8 cellular contexts compared by ENCODE assay signal in the genomic region with DNA sequence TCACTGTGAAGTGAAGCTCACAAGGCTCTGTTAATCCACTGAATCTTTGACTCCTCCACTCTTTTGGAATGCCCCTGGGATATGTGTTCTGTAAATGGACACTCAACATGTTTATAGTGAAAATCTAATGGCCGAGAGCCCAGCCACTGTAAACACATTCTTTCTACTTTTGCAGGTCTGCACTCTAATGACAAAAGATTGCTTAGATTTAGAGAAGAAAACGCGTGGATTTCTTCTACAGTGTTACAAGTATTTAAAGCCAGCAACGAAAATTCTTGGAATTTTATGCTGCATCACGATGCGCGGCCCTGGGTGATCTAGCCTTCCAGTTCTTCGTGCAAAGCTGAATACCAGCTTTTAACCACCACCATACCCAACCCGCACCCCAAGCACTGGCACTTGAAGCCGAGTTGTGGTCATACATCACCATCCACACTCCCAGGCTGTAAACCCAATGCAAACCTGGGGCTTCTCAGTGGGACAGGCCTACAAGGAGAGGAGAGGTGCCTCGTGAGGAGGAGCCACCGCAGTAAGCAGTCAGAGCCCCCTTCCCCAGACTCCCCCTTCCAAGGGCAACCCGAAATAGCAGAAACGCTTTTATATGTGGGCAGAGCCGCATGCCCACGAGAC. TPM values are rescaled to one million over a fixed set of nuclear protein-coding genes. Genes with fewer than 3 reads are reported as not detected.
DNase-seq lines count a peak whose midpoint lies in the region; ATAC-seq and TF ChIP-seq lines count a peak whose summit lies in the region.

No MANE protein-coding gene starts in this region.

- no peak for TF ChIP-seq POLR2A in suprapubic skin (IDR thresholded peaks at IDR 0.05)

- H3K9ac ChIP-seq in iPS-20b (ENCODE audit: low read depth, low read length), result peak overlapping the region; percentile 93

- H3K4me3 Mint-ChIP-seq in T-helper 1 cell treated with Interleukin-12 subunit alpha and Interleukin-12 subunit beta and Interleukin-4 antibody, amounts not matched to agents 30 μg/mL and 1 μg/mL, for 36 hours, result peak overlapping the region; percentile 65
- peak overlapping the region; percentile 66 for H3K4me3 Mint-ChIP-seq in activated T-helper 2 cell treated with anti-CD3 and anti-CD28 coated beads, Interferon-gamma antibody, Interleukin-2, Interleukin-4, amounts not matched to agents 10 μg/mL and 5 μg/mL and 100 μg/mL, durations not matched to agents 14 hours and 24 hours and 36 hours (ENCODE audit: low read depth)

- 42% methylated on average over 16 of the region's 16 CpGs for WGBS in suprapubic skin

- H3K4me1 Mint-ChIP-seq in T-helper 1 cell treated with Interleukin-12 subunit alpha and Interleukin-12 subunit beta and Interleukin-4 antibody, amounts not matched to agents 30 μg/mL and 1 μg/mL, for 36 hours (ENCODE audit: low read depth), result peaks cover 7% of the 10 kb centered on the region
- peaks cover 7% of the 10 kb centered on the region for H3K4me1 Mint-ChIP-seq in activated T-helper 2 cell treated with anti-CD3 and anti-CD28 coated beads, Interferon-gamma antibody, Interleukin-2, Interleukin-4, amounts not matched to agents 10 μg/mL and 5 μg/mL and 100 μg/mL, durations not matched to agents 14 hours and 24 hours and 36 hours (ENCODE audit: low read depth)

- no peak for TF ChIP-seq CTCF in suprapubic skin (IDR thresholded peaks at IDR 0.05)

- H3K4me1 ChIP-seq in iPS-20b (ENCODE audit: insufficient read depth, low read length) (peaks cover 7% of the 10 kb centered on the region; the same call in 1 of the 2 replicates), suprapubic skin (peaks cover 27% of the 10 kb centered on the region)

- H3K36me3 Mint-ChIP-seq in T-helper 1 cell treated with Interleukin-12 subunit alpha and Interleukin-12 subunit beta and Interleukin-4 antibody, amounts not matched to agents 30 μg/mL and 1 μg/mL, for 36 hours (ENCODE audit: low read depth), result peaks cover under 1% of the 10 kb centered on the region
- H3K36me3 Mint-ChIP-seq in activated T-helper 2 cell treated with anti-CD3 and anti-CD28 coated beads, Interferon-gamma antibody, Interleukin-2, Interleukin-4, amounts not matched to agents 10 μg/mL and 5 μg/mL and 100 μg/mL, durations not matched to agents 14 hours and 24 hours and 36 hours (ENCODE audit: low read depth), result peaks cover 4% of the 10 kb centered on the region

- H3K27me3 ChIP-seq in iPS-20b (ENCODE audit: insufficient read depth, low read length), result peaks cover 42% of the 10 kb centered on the region
- H3K27me3 ChIP-seq in suprapubic skin, result no peaks in the 10 kb centered on the region

- no peak for DNase-seq in T-helper 1 cell
- DNase-seq in activated T-helper 2 cell treated with anti-CD3 and anti-CD28 coated beads, Interferon-gamma antibody, Interleukin-2, Interleukin-4, amounts not matched to agents 10 μg/mL and 5 μg/mL and 100 μg/mL, durations not matched to agents 14 hours and 24 hours and 36 hours (ENCODE audit: low spot score), result no peak
- peak in 1 of 2 donors; percentile 76 for DNase-seq in suprapubic skin (ENCODE audit: low spot score in 2 of 2)
- no peak for DNase-seq in AML-193 (lab: John Stamatoyannopoulos, UW)
- DNase-seq in NCI-H446 treated with DMSO at 0.1 percent for 48 hours (lab: John Stamatoyannopoulos, UW), result no peak

- no peaks in the 10 kb centered on the region for H3K36me3 ChIP-seq in iPS-20b (ENCODE audit: insufficient read depth, low read depth, low read length)
- no peaks in the 10 kb centered on the region for H3K36me3 ChIP-seq in suprapubic skin

- H3K27me3 Mint-ChIP-seq in T-helper 1 cell treated with Interleukin-12 subunit alpha and Interleukin-12 subunit beta and Interleukin-4 antibody, amounts not matched to agents 30 μg/mL and 1 μg/mL, for 36 hours (ENCODE audit: low read depth), result peaks cover 50% of the 10 kb centered on the region
- peaks cover 45% of the 10 kb centered on the region for H3K27me3 Mint-ChIP-seq in activated T-helper 2 cell treated with anti-CD3 and anti-CD28 coated beads, Interferon-gamma antibody, Interleukin-2, Interleukin-4, amounts not matched to agents 10 μg/mL and 5 μg/mL and 100 μg/mL, durations not matched to agents 14 hours and 24 hours and 36 hours (ENCODE audit: low read depth)

- H3K9me3 Mint-ChIP-seq in T-helper 1 cell treated with Interleukin-12 subunit alpha and Interleukin-12 subunit beta and Interleukin-4 antibody, amounts not matched to agents 30 μg/mL and 1 μg/mL, for 36 hours, result no peaks in the 10 kb centered on the region
- H3K9me3 Mint-ChIP-seq in activated T-helper 2 cell treated with anti-CD3 and anti-CD28 coated beads, Interferon-gamma antibody, Interleukin-2, Interleukin-4, amounts not matched to agents 10 μg/mL and 5 μg/mL and 100 μg/mL, durations not matched to agents 14 hours and 24 hours and 36 hours, result no peaks in the 10 kb centered on the region

- TF ChIP-seq EP300 in suprapubic skin (IDR thresholded peaks at IDR 0.05), result no peak

- H3K4me3 ChIP-seq in iPS-20b (ENCODE audit: low read length) (peak overlapping the region; percentile 93), suprapubic skin (peak overlapping the region; percentile 89)

- H3K9me3 ChIP-seq in iPS-20b (ENCODE audit: insufficient read depth, low read depth, low read length) (no peaks in the 10 kb centered on the region), suprapubic skin (no peaks in the 10 kb centered on the region)

- no peak for ATAC-seq in GM18520 (IDR thresholded peaks at IDR 0.05; ENCODE audit: unreplicated experiment)

- intact Hi-C loops in activated T-helper 2 cell treated with anti-CD3 and anti-CD28 coated beads, Interferon-gamma antibody, Interleukin-2, Interleukin-4, amounts not matched to agents 10 μg/mL and 5 μg/mL and 100 μg/mL, durations not matched to agents 14 hours and 24 hours and 36 hours (cut with micrococcal nuclease), result loop anchor here (5.0 kb wide), 4 partner anchors 180 to 515 kb away; a partner anchor contains a TSS

- H3K27ac ChIP-seq in iPS-20b (ENCODE audit: low read length), result no peak overlapping the region
- peak overlapping the region; percentile 99 for H3K27ac ChIP-seq in suprapubic skin

- H3K27ac Mint-ChIP-seq in T-helper 1 cell treated with Interleukin-12 subunit alpha and Interleukin-12 subunit beta and Interleukin-4 antibody, amounts not matched to agents 30 μg/mL and 1 μg/mL, for 36 hours, result peak overlapping the region; percentile 41
- H3K27ac Mint-ChIP-seq in activated T-helper 2 cell treated with anti-CD3 and anti-CD28 coated beads, Interferon-gamma antibody, Interleukin-2, Interleukin-4, amounts not matched to agents 10 μg/mL and 5 μg/mL and 100 μg/mL, durations not matched to agents 14 hours and 24 hours and 36 hours, result peak overlapping the region; percentile 33

RNA-seq across cellular contexts. Expression of a gene that starts 3.7 kb away (rescaled TPM):
- 4.7 and 5.8 TPM in 2 replicates for total RNA-seq in activated T-helper 2 cell treated with anti-CD3 and anti-CD28 coated beads, Interferon-gamma antibody, Interleukin-2, Interleukin-4, amounts not matched to agents 10 μg/mL and 5 μg/mL and 100 μg/mL, durations not matched to agents 14 hours and 24 hours and 36 hours
- 100 to 1,000 TPM; 103 to 141 (median 121) TPM for total RNA-seq in suprapubic skin

Comparison
In these comparisons a context has a peak if more than half of its experiments do, and no peak if none do; other contexts are left out.
1. RNA of a gene that starts 3.7 kb away (total RNA-seq): 103 to 141 TPM in suprapubic skin; 4.7 to 5.8 TPM in activated T-helper 2 cell treated with anti-CD3 and anti-CD28 coated beads, Interferon-gamma antibody, Interleukin-2, Interleukin-4, amounts not matched to agents 10 μg/mL and 5 μg/mL and 100 μg/mL, durations not matched to agents 14 hours and 24 hours and 36 hours; every median in the first group is over 10 times any median in the second.